ENCODE assay signal across 2 cellular contexts in genomic region chr2:220296174-220296573, GRCh38.
TF ChIP-seq lines count a peak whose summit lies in the region.

No MANE protein-coding gene starts in this region.

TF ChIP-seq in HEK293T, 16 proteins besides CTCF, POLR2A, EP300 and RAD21:
- TF ChIP-seq NFRKB (IDR thresholded peaks at IDR 0.05), result no peak
- no peak for TF ChIP-seq TARDBP (IDR thresholded peaks at IDR 0.05)
- TF ChIP-seq, protein P1, sequence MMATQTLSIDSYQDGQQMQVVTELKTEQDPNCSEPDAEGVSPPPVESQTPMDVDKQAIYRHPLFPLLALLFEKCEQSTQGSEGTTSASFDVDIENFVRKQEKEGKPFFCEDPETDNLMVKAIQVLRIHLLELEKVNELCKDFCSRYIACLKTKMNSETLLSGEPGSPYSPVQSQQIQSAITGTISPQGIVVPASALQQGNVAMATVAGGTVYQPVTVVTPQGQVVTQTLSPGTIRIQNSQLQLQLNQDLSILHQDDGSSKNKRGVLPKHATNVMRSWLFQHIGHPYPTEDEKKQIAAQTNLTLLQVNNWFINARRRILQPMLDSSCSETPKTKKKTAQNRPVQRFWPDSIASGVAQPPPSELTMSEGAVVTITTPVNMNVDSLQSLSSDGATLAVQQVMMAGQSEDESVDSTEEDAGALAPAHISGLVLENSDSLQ (IDR thresholded peaks at IDR 0.05), result no peak
- TF ChIP-seq FOXM1 (IDR thresholded peaks at IDR 0.05; ENCODE audit: borderline replicate concordance), result no peak
- TF ChIP-seq FOXA1 (IDR thresholded peaks at IDR 0.05), result no peak
- TF ChIP-seq FOXK2 (IDR thresholded peaks at IDR 0.05), result no peak
- no peak for TF ChIP-seq L3MBTL2 (conservative IDR thresholded peaks at IDR 0.05)
- no peak for TF ChIP-seq ZNF384 (IDR thresholded peaks at IDR 0.05)
- no peak for TF ChIP-seq SP1 (IDR thresholded peaks at IDR 0.05)
- TF ChIP-seq BHLHE40 (IDR thresholded peaks at IDR 0.05; ENCODE audit: borderline replicate concordance), result no peak
TF ChIP-seq in HEK293T: peak in this region for 0.

TF ChIP-seq in K562, 482 proteins besides CTCF, POLR2A, EP300 and RAD21:
- TF ChIP-seq, protein P2, sequence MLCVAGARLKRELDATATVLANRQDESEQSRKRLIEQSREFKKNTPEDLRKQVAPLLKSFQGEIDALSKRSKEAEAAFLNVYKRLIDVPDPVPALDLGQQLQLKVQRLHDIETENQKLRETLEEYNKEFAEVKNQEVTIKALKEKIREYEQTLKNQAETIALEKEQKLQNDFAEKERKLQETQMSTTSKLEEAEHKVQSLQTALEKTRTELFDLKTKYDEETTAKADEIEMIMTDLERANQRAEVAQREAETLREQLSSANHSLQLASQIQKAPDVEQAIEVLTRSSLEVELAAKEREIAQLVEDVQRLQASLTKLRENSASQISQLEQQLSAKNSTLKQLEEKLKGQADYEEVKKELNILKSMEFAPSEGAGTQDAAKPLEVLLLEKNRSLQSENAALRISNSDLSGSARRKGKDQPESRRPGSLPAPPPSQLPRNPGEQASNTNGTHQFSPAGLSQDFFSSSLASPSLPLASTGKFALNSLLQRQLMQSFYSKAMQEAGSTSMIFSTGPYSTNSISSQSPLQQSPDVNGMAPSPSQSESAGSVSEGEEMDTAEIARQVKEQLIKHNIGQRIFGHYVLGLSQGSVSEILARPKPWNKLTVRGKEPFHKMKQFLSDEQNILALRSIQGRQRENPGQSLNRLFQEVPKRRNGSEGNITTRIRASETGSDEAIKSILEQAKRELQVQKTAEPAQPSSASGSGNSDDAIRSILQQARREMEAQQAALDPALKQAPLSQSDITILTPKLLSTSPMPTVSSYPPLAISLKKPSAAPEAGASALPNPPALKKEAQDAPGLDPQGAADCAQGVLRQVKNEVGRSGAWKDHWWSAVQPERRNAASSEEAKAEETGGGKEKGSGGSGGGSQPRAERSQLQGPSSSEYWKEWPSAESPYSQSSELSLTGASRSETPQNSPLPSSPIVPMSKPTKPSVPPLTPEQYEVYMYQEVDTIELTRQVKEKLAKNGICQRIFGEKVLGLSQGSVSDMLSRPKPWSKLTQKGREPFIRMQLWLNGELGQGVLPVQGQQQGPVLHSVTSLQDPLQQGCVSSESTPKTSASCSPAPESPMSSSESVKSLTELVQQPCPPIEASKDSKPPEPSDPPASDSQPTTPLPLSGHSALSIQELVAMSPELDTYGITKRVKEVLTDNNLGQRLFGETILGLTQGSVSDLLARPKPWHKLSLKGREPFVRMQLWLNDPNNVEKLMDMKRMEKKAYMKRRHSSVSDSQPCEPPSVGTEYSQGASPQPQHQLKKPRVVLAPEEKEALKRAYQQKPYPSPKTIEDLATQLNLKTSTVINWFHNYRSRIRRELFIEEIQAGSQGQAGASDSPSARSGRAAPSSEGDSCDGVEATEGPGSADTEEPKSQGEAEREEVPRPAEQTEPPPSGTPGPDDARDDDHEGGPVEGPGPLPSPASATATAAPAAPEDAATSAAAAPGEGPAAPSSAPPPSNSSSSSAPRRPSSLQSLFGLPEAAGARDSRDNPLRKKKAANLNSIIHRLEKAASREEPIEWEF (CRISPR knock-in tag; IDR thresholded peaks at IDR 0.05), result no peak
- TF ChIP-seq MAFG (tag; conservative IDR thresholded peaks at IDR 0.05) (peak; percentile 66), MAFF (IDR thresholded peaks at IDR 0.05; ENCODE audit: low read length) (peak; percentile 85), MAFK (IDR thresholded peaks at IDR 0.05; ENCODE audit: low read length) (peak; percentile 90), ZNF316 (IDR thresholded peaks at IDR 0.05) (peak; percentile 67), ZKSCAN3 (CRISPR knock-in tag; IDR thresholded peaks at IDR 0.05) (no peak), C11orf30 (IDR thresholded peaks at IDR 0.05; ENCODE audit: low read depth) (peak; percentile 59)
